In genomic region chr19:344625-345319, GRCh38 we compare ENCODE assay signal across 8 cellular contexts. TPM values are rescaled to one million over a fixed set of nuclear protein-coding genes. Genes with fewer than 3 reads are reported as not detected.
DNase-seq lines count a peak whose midpoint lies in the region; ATAC-seq lines count a peak whose summit lies in the region.

A gene with protein sequence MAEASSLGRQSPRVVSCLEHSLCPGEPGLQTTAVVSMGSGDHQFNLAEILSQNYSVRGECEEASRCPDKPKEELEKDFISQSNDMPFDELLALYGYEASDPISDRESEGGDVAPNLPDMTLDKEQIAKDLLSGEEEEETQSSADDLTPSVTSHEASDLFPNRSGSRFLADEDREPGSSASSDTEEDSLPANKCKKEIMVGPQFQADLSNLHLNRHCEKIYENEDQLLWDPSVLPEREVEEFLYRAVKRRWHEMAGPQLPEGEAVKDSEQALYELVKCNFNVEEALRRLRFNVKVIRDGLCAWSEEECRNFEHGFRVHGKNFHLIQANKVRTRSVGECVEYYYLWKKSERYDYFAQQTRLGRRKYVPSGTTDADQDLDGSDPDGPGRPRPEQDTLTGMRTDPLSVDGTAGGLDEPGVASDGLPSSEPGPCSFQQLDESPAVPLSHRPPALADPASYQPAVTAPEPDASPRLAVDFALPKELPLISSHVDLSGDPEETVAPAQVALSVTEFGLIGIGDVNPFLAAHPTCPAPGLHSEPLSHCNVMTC (minus strand): TSS chr19:344796. CDS start chr19:344782, 14 bp downstream.

- peaks cover 22% of the 10 kb centered on the region for H3K4me1 ChIP-seq in effector memory CD4-positive, alpha-beta T cell (ENCODE audit: control insufficient read depth, insufficient read depth, low read length, poor library complexity, severe bottlenecking)

- H3K36me3 ChIP-seq in effector memory CD4-positive, alpha-beta T cell (ENCODE audit: control insufficient read depth, insufficient read depth, low read length): peaks cover 8% of the 10 kb centered on the region

- H3K4me3 ChIP-seq in effector memory CD4-positive, alpha-beta T cell (ENCODE audit: insufficient read depth, low read depth, low read length, poor library complexity, severe bottlenecking): peak within 1 kb of the TSS; percentile 68

- H3K9me3 ChIP-seq in effector memory CD4-positive, alpha-beta T cell (ENCODE audit: control insufficient read depth, low read length): no peaks in the 10 kb centered on the region

- no peaks in the 10 kb centered on the region for H3K27me3 ChIP-seq in effector memory CD4-positive, alpha-beta T cell (replicated peaks; ENCODE audit: control insufficient read depth, insufficient read depth, low read length, poor library complexity, severe bottlenecking)

- ATAC-seq in GM18511 (IDR thresholded peaks at IDR 0.05; ENCODE audit: unreplicated experiment) (peak; percentile 85), HG03108 (IDR thresholded peaks at IDR 0.05; ENCODE audit: unreplicated experiment) (peak; percentile 70)

- peak within 1 kb of the TSS; percentile 39 for H3K27ac ChIP-seq in effector memory CD4-positive, alpha-beta T cell (ENCODE audit: insufficient read depth, low read length, poor library complexity, severe bottlenecking)

- DNase-seq in 8988T: peak; percentile 95
- peak; percentile 89 for DNase-seq in NCI-H69 (lab: John Stamatoyannopoulos, UW)
- peak; percentile 99 for DNase-seq in activated CD8-positive, alpha-beta memory T cell treated with anti-CD3 and anti-CD28 coated beads for 24 hours
- DNase-seq in effector memory CD4-positive, alpha-beta T cell: peak; percentile 81 to 86 (median 85)
- DNase-seq in lung microvascular endothelial cell (ENCODE audit: low read depth in 2 of 2): peak; percentile 83 to 84
- DNase-seq in stimulated activated CD4-positive, alpha-beta T cell treated with anti-CD3 and anti-CD28 coated beads, TNF-alpha, amount 100 ng/mL, for 24 hours (ENCODE audit: low read depth in 3 of 3): peak; percentile 77 to 87 (median 81)

RNA-seq across cellular contexts. Expression of the gene that starts here (rescaled TPM):
- 6.5 and 6.9 TPM in 2 replicates for total RNA-seq in lung microvascular endothelial cell

Comparison
In these comparisons a context has a peak if more than half of its experiments do, and no peak if none do; other contexts are left out.
1. Peak in every context shown above with its lines: DNase-seq, ATAC-seq, H3K4me3 ChIP-seq and H3K27ac ChIP-seq.